8 cellular contexts compared by ENCODE assay signal in the genomic region with DNA sequence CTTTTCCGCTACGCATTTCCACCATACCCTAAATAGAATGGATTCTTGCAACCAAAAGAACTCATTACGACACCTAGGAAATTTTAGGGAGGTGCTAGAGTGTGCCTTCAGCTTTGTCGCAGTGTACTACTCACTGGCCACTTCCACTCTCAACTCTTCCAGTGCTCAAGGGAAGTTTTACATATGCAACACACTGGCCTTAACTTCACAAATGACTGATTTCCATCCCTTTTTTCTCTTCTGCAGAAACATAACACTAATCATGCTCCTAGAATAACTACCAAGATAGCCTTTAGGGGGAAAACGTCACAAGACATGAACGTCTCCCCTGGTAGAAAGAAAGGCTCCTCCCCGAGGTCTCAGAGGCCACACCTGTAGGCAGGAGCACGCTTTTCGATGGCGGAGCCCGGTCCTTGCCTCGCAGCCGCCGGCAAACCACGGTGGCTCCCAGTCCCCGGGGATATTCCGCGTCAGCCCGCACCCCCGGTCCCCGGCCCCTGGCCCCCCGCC. TPM values are rescaled to one million over a fixed set of nuclear protein-coding genes. Genes with fewer than 3 reads are reported as not detected.
DNase-seq lines count a peak whose midpoint lies in the region; ATAC-seq and TF ChIP-seq lines count a peak whose summit lies in the region.

No MANE protein-coding gene starts in this region.

- peak overlapping the region; percentile 97 to 100 for H3K27ac Mint-ChIP-seq in T-cell

- H3K4me3 ChIP-seq in GM12865 (ENCODE audit: low read depth, low read length) (peak overlapping the region; percentile 67), MM.1S (ENCODE audit: low read length) (peak overlapping the region; percentile 89), iPS-15b (ENCODE audit: low read depth, low read length) (peak overlapping the region; percentile 78), skeletal muscle tissue (ENCODE audit: low read length in 3 of 3) (peak overlapping the region; percentile 76 to 98 (median 87))

- H3K4me1 ChIP-seq in MM.1S (ENCODE audit: low read length) (peaks cover 14% of the 10 kb centered on the region), iPS-15b (ENCODE audit: control insufficient read depth, insufficient read depth, low read length) (no peaks in the 10 kb centered on the region), skeletal muscle tissue (ENCODE audit: control insufficient read depth in 3 of 3, insufficient read depth in 3 of 3, low read length in 3 of 3) (peaks cover 8 to 14% (median 14%) of the 10 kb centered on the region in 3 donors)

- H4K20me1 ChIP-seq in MM.1S (ENCODE audit: insufficient read depth, low read length): no peaks in the 10 kb centered on the region

- H3K4me1 Mint-ChIP-seq in T-cell: peaks cover 23 to 45% (median 36%) of the 10 kb centered on the region in 3 donors

- H3K27ac ChIP-seq in MM.1S (ENCODE audit: low read length): peak overlapping the region; percentile 92
- peak overlapping the region; percentile 98 for H3K27ac ChIP-seq in skeletal muscle tissue (ENCODE audit: low read depth, low read length)

- CTCF ChIA-PET in HEK293T (lab: Yijun Ruan, JAX): no interaction called here
- CTCF ChIA-PET in T-cell (lab: Charles Lee): interaction anchor here (0.5 to 2.8 kb wide), 3 partner anchors 10 to 1238 kb away, joined by 5 to 9 read pairs (median 8); no protein-coding TSS in a partner anchor

- POLR2A ChIA-PET in HEK293T (lab: Yijun Ruan, JAX): no interaction called here
- POLR2A ChIA-PET in T-cell (lab: Charles Lee): no interaction called here

- H3K36me3 Mint-ChIP-seq in T-cell: peaks cover 14% of the 10 kb centered on the region

- H3K36me3 ChIP-seq in MM.1S (replicated peaks; ENCODE audit: insufficient read depth, low read length): no peaks in the 10 kb centered on the region; the same call in 1 of the 2 replicates
- H3K36me3 ChIP-seq in iPS-15b (ENCODE audit: control insufficient read depth, insufficient read depth, low read length): peaks cover 7% of the 10 kb centered on the region
- H3K36me3 ChIP-seq in skeletal muscle tissue (ENCODE audit: control insufficient read depth in 3 of 3, insufficient read depth in 3 of 3, low read length in 3 of 3): peaks cover 0 to 4% (median 0%) of the 10 kb centered on the region in 3 donors

- H3K27me3 Mint-ChIP-seq in T-cell: no peaks in the 10 kb centered on the region

- H3K4me3 Mint-ChIP-seq in T-cell: peak overlapping the region; percentile 98

- no peaks in the 10 kb centered on the region for H3K9me3 Mint-ChIP-seq in T-cell

- ATAC-seq in T-cell (replicated peaks in 1 of 4): peak; percentile 73 to 75 (median 74)

- H3K4me2 ChIP-seq in MM.1S (ENCODE audit: low read depth, low read length): peak overlapping the region; percentile 84

- H2AFZ ChIP-seq in MM.1S (ENCODE audit: low read length): peak overlapping the region; percentile 81

- no peaks in the 10 kb centered on the region for H3K9me3 ChIP-seq in MM.1S (replicated peaks; ENCODE audit: insufficient read depth, low read length)
- no peaks in the 10 kb centered on the region for H3K9me3 ChIP-seq in iPS-15b (ENCODE audit: control insufficient read depth, insufficient read depth, low read length)
- H3K9me3 ChIP-seq in skeletal muscle tissue (ENCODE audit: control insufficient read depth in 3 of 3, low read length in 3 of 3): no peaks in the 10 kb centered on the region

- no peaks in the 10 kb centered on the region for H3K9me2 ChIP-seq in MM.1S (replicated peaks; ENCODE audit: insufficient read depth, low read length)

- H3F3A ChIP-seq in MM.1S (ENCODE audit: insufficient read depth, low read length): peaks cover 5% of the 10 kb centered on the region; the same call in 1 of the 2 replicates

- peak; percentile 87 for DNase-seq in GM12865 (ENCODE audit: low read depth)
- peak; percentile 76 for DNase-seq in HEK293T (ENCODE audit: extremely low spot score)
- DNase-seq in MM.1S: peak; percentile 82
- DNase-seq in T-cell: peak in 32 of 34 experiments; percentile 53 to 85 (median 74)
- DNase-seq in amygdala (lab: John Stamatoyannopoulos, UW): peak in 32 of 56 donors; percentile 12 to 85 (median 60)
- no peak for DNase-seq in retina

- H3K27me3 ChIP-seq in MM.1S (replicated peaks; ENCODE audit: insufficient read depth, low read length) (no peaks in the 10 kb centered on the region), iPS-15b (ENCODE audit: control insufficient read depth, insufficient read depth, low read length) (no peaks in the 10 kb centered on the region), skeletal muscle tissue (ENCODE audit: control insufficient read depth in 3 of 3, insufficient read depth in 3 of 3, low read length in 3 of 3) (no peaks in the 10 kb centered on the region)

- H3K79me2 ChIP-seq in MM.1S (ENCODE audit: low read length): peaks cover 76% of the 10 kb centered on the region

- TF ChIP-seq CTCF in GM12865 (IDR thresholded peaks at IDR 0.05; ENCODE audit: insufficient read depth, low read depth, low read length, missing control alignments): no peak
- TF ChIP-seq CTCF in MM.1S (IDR thresholded peaks at IDR 0.05; ENCODE audit: low read length): no peak

- peak overlapping the region; percentile 98 for H3K9ac ChIP-seq in MM.1S (ENCODE audit: low read length)
- H3K9ac ChIP-seq in iPS-15b (ENCODE audit: low read depth, low read length): peak overlapping the region; percentile 89
- peak overlapping the region; percentile 11 to 75 (median 25) for H3K9ac ChIP-seq in skeletal muscle tissue (ENCODE audit: low read depth in 1 of 3, low read length in 3 of 3)

TF ChIP-seq in HEK293T, 16 proteins besides CTCF, POLR2A, EP300 and RAD21:
- TF ChIP-seq FOXK2 (IDR thresholded peaks at IDR 0.05) (no peak), LEF1 (IDR thresholded peaks at IDR 0.05; ENCODE audit: borderline replicate concordance) (no peak), SUZ12 (IDR thresholded peaks at IDR 0.05) (no peak), FOXA1 (IDR thresholded peaks at IDR 0.05) (no peak), L3MBTL2 (conservative IDR thresholded peaks at IDR 0.05) (no peak), SP1 (IDR thresholded peaks at IDR 0.05) (no peak), CTBP1 (IDR thresholded peaks at IDR 0.05; ENCODE audit: borderline replicate concordance) (no peak), ARNT (IDR thresholded peaks at IDR 0.05) (no peak), ELF4 (IDR thresholded peaks at IDR 0.05) (no peak), NFRKB (IDR thresholded peaks at IDR 0.05) (no peak), FOXM1 (IDR thresholded peaks at IDR 0.05; ENCODE audit: borderline replicate concordance) (no peak), HDGF (IDR thresholded peaks at IDR 0.05; ENCODE audit: borderline replicate concordance) (no peak), ZNF384 (IDR thresholded peaks at IDR 0.05) (no peak), TARDBP (IDR thresholded peaks at IDR 0.05) (no peak), BHLHE40 (IDR thresholded peaks at IDR 0.05; ENCODE audit: borderline replicate concordance) (no peak)
- TF ChIP-seq, protein P1, sequence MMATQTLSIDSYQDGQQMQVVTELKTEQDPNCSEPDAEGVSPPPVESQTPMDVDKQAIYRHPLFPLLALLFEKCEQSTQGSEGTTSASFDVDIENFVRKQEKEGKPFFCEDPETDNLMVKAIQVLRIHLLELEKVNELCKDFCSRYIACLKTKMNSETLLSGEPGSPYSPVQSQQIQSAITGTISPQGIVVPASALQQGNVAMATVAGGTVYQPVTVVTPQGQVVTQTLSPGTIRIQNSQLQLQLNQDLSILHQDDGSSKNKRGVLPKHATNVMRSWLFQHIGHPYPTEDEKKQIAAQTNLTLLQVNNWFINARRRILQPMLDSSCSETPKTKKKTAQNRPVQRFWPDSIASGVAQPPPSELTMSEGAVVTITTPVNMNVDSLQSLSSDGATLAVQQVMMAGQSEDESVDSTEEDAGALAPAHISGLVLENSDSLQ (IDR thresholded peaks at IDR 0.05): no peak

RNA-seq across cellular contexts. Expression of a gene that starts 0.6 kb away (rescaled TPM):
- total RNA-seq in T-cell: 10 to 100 TPM; 17.7 to 25.6 (median 20.4) TPM
- total RNA-seq in skeletal muscle tissue: 10.4 TPM

RNA-seq across cellular contexts. Expression of a gene that starts 1.1 kb away (rescaled TPM):
- total RNA-seq in T-cell: 10 to 100 TPM; 17.9 to 24.2 (median 20.3) TPM
- 27.7 TPM for total RNA-seq in skeletal muscle tissue

Comparison
In these comparisons a context has a peak if more than half of its experiments do, and no peak if none do; other contexts are left out.
1. H3K9ac ChIP-seq: peak in every context shown above with its lines; median percentile 98 in MM.1S; 89 in iPS-15b; 25 in skeletal muscle tissue.